ENCODE assay signal across 22 cellular contexts in the genomic region with DNA sequence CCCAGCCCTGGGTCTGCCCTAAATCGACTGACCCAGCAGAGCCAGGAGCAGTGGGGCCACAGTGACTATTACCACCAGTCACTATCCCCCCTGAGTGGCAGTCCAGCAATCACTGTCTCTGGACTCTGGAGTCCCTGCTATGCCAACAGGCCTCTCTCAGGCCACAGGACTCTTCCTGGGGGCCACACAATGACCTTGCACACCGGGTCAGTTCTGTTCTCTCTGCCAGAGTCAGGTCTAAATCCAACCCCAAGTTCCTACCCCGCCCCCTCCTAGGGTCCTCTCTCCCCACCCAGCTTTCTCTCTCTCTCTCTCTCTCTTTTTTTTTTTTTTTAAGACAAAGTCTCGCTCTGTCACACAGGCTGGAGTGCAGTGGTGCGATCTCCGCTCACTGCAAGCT. TPM values are rescaled to one million over a fixed set of nuclear protein-coding genes. Genes with fewer than 3 reads are reported as not detected.
A peak's percentile ranks its signal among the peaks of the same experiment; 100 is the strongest.
DNase-seq lines count a peak whose midpoint lies in the region; ATAC-seq, FAIRE-seq and TF ChIP-seq lines count a peak whose summit lies in the region.
"Had no signal": no experiment of that assay in that cellular context is flagged by ENCODE, and none has a peak within 500 bp of the region (broad histone marks: within the 10 kb centered on the region; RNA-seq: fewer than 3 reads in every experiment).

No MANE protein-coding gene starts in this region.

- no peak overlapping the region for H2AFZ ChIP-seq in HepG2 (ENCODE audit: low read length)

- CTCF ChIA-PET in HepG2 (lab: Yijun Ruan, JAX; ENCODE audit: low intra/inter-chr PET ratio, low total read pairs) (no interaction called here), WTC11 (lab: Charles Lee) (interaction anchor here (1.4 to 2.3 kb wide), 2 partner anchors 27 to 29 kb away, joined by 3 to 8 read pairs; no protein-coding TSS in a partner anchor)

- H3K9me3 ChIP-seq in HepG2 (ENCODE audit: low read length) (no peaks in the 10 kb centered on the region), right lobe of liver (no peaks in the 10 kb centered on the region)
- H3K9me3 ChIP-seq: thyroid gland had no signal

- TF ChIP-seq EP300 in HepG2 (IDR thresholded peaks at IDR 0.05; ENCODE audit: low read depth in 2 of 2, low read length in 2 of 2) (no peak), HepG2 (CRISPR knock-in tag; IDR thresholded peaks at IDR 0.05; ENCODE audit: borderline replicate concordance) (no peak)

- peak overlapping the region; percentile 51; the same call in 1 of the 2 replicates for H3K4me2 ChIP-seq in HepG2 (ENCODE audit: low read depth, low read length)
- H3K4me2 ChIP-seq: KMS-11 had no signal

- DNase-seq in HepG2 (ENCODE audit: low spot score) (peak; percentile 15), right lobe of liver (no peak), WTC11 (ENCODE audit: low spot score) (no peak), memory B cell (ENCODE audit: low spot score in 2 of 2) (no peak), type B pancreatic cell (ENCODE audit: extremely low spot score, unreplicated experiment) (no peak), ACHN (no peak), epidermal melanocyte (ENCODE audit: insufficient read length, low spot score) (no peak), GM03348 (ENCODE audit: low spot score) (no peak)
- DNase-seq: COR-L47; foreskin keratinocyte; kidney; mesenchymal stem cell; MV-4-11; NCI-H187; NCI-H226; stimulated activated CD4-positive, alpha-beta T cell treated with anti-CD3 and anti-CD28 coated beads, Interleukin-12 subunit alpha, Interleukin-12 subunit beta, amount 100 ng/mL, for 4 hours; thyroid gland had no signal

- H3K4me1 Mint-ChIP-seq in WTC11 (peaks cover 22% of the 10 kb centered on the region), memory B cell (peaks cover 22% of the 10 kb centered on the region), type B pancreatic cell (ENCODE audit: unreplicated experiment) (no peaks in the 10 kb centered on the region)

- H3K4me3 ChIP-seq in HepG2 (replicated peaks in 1 of 3; ENCODE audit: insufficient read depth in 1 of 3, low read depth in 2 of 3, low read length in 3 of 3), result peak overlapping the region in 1 of 3 experiments; percentile 48; a peak in 1 of 6 replicates
- H3K4me3 ChIP-seq in right lobe of liver, result no peak overlapping the region
- H3K4me3 ChIP-seq: thyroid gland had no signal

- intact Hi-C loops in HepG2 (cut with micrococcal nuclease; ENCODE audit: unreplicated experiment), result no loop called here
- intact Hi-C loops in right lobe of liver (cut with DNase I), result no loop called here

- H3K4me3 Mint-ChIP-seq in WTC11, result peak overlapping the region; percentile 85
- peak overlapping the region; percentile 41 for H3K4me3 Mint-ChIP-seq in memory B cell
- peak overlapping the region; percentile 31 for H3K4me3 Mint-ChIP-seq in type B pancreatic cell
- H3K4me3 Mint-ChIP-seq: dendritic cell treated with granulocyte-macrophage colony-stimulating factor and Interleukin-4, amounts not matched to agents 40 ng/mL and 50 ng/mL, for 4 days had no signal

- TF ChIP-seq RAD21 in HepG2 (CRISPR knock-in tag; IDR thresholded peaks at IDR 0.05), result no peak

- in situ Hi-C loops in HepG2 (cut with HindIII; ENCODE audit: extremely low pct_ligation_motif_present, low pct_unique_long_range_greater_than_20kb), result no loop called here
- in situ Hi-C loops in ACHN (cut with HindIII; ENCODE audit: low pct_ligation_motif_present, low pct_unique_long_range_greater_than_20kb, low sequenced_read_pairs), result no loop called here

- no peak overlapping the region for H3K9ac ChIP-seq in HepG2 (ENCODE audit: insufficient read depth, low read depth, low read length)
- H3K9ac ChIP-seq: KMS-11 had no signal

- H3K79me2 ChIP-seq in HepG2 (ENCODE audit: insufficient read depth, low read length), result no peaks in the 10 kb centered on the region

- H3K36me3 Mint-ChIP-seq in WTC11 (no peaks in the 10 kb centered on the region), memory B cell (no peaks in the 10 kb centered on the region), type B pancreatic cell (no peaks in the 10 kb centered on the region)

- H3K36me3 ChIP-seq in HepG2 (replicated peaks in 1 of 2; ENCODE audit: control insufficient read depth in 1 of 2, insufficient read depth in 2 of 2, low read length in 2 of 2), result no peaks in the 10 kb centered on the region
- no peaks in the 10 kb centered on the region for H3K36me3 ChIP-seq in right lobe of liver
- H3K36me3 ChIP-seq: thyroid gland had no signal

- TF ChIP-seq CTCF in HepG2 (CRISPR knock-in tag; IDR thresholded peaks at IDR 0.05) (no peak), right lobe of liver (IDR thresholded peaks at IDR 0.05) (no peak), WTC11 (IDR thresholded peaks at IDR 0.05) (no peak), type B pancreatic cell (conservative IDR thresholded peaks at IDR 0.05) (no peak)

- H3K27ac Mint-ChIP-seq in WTC11 (no peak overlapping the region), memory B cell (no peak overlapping the region), type B pancreatic cell (no peak overlapping the region)
- H3K27ac Mint-ChIP-seq: dendritic cell treated with granulocyte-macrophage colony-stimulating factor and Interleukin-4, amounts not matched to agents 40 ng/mL and 50 ng/mL, for 4 days had no signal

- peaks cover 35% of the 10 kb centered on the region for H3K4me1 ChIP-seq in HepG2 (ENCODE audit: insufficient read depth, low read length)
- peaks cover 0 to 3% (median 0%) of the 10 kb centered on the region in 4 donors for H3K4me1 ChIP-seq in right lobe of liver
- H3K4me1 ChIP-seq: foreskin keratinocyte had no signal

- POLR2A ChIA-PET in HepG2 (lab: Yijun Ruan, JAX) (no interaction called here), WTC11 (lab: Charles Lee) (interaction anchor here (0.6 kb wide), 1 partner anchor 11 kb away, joined by 3 read pairs; no protein-coding TSS in a partner anchor)

- peaks cover 17 to 66% of the 10 kb centered on the region in 2 experiments for H3K27me3 ChIP-seq in HepG2 (ENCODE audit: control insufficient read depth in 1 of 2, insufficient read depth in 2 of 2, low read length in 2 of 2)
- H3K27me3 ChIP-seq in right lobe of liver, result no peaks in the 10 kb centered on the region

- no peak for FAIRE-seq in HepG2 (lab: Jason Lieb, UNC)
- FAIRE-seq: bronchial epithelial cell, kidney had no signal

- H3K27ac ChIP-seq in HepG2 (ENCODE audit: extremely low read length, insufficient read depth, low read length) (no peak overlapping the region), right lobe of liver (no peak overlapping the region)
- H3K27ac ChIP-seq: epithelial cell of prostate, foreskin keratinocyte, KMS-11, thyroid gland had no signal

- H4K20me1 ChIP-seq in HepG2 (ENCODE audit: insufficient read depth, low read length), result no peaks in the 10 kb centered on the region

- H3K9me3 Mint-ChIP-seq in WTC11, result no peaks in the 10 kb centered on the region
- no peaks in the 10 kb centered on the region for H3K9me3 Mint-ChIP-seq in memory B cell
- no peaks in the 10 kb centered on the region for H3K9me3 Mint-ChIP-seq in type B pancreatic cell
- H3K9me3 Mint-ChIP-seq: dendritic cell treated with granulocyte-macrophage colony-stimulating factor and Interleukin-4, amounts not matched to agents 40 ng/mL and 50 ng/mL, for 4 days had no signal

- WGBS in HepG2 (ENCODE audit: low lambda C conversion rate), result 4% methylated on average over 5 of the region's 6 CpGs
- WGBS in right lobe of liver (ENCODE audit: insufficient coverage, low coverage, low lambda C conversion rate, missing lambda C conversion rate), result 64% methylated on average over 5 of the region's 6 CpGs

- TF ChIP-seq POLR2A in HepG2 (IDR thresholded peaks at IDR 0.05; ENCODE audit: insufficient read depth in 1 of 2, low read depth in 2 of 2, low read length in 2 of 2), result no peak
- TF ChIP-seq POLR2A in right lobe of liver (IDR thresholded peaks at IDR 0.05), result no peak

- BruUV-seq in HepG2 (replicated peaks; lab: Mats Ljungman, UMichigan), result no TSS peak

- ATAC-seq in HepG2, result peak; percentile 17; the same call in 2 of the 3 replicates
- no peak for ATAC-seq in right lobe of liver
- no peak for ATAC-seq in WTC11
- no peak for ATAC-seq in memory B cell (ENCODE audit: low read depth)
- ATAC-seq: foreskin keratinocyte had no signal

- H3K27me3 Mint-ChIP-seq in WTC11 (ENCODE audit: low read depth), result peaks cover 83% of the 10 kb centered on the region
- H3K27me3 Mint-ChIP-seq in memory B cell, result peaks cover 13% of the 10 kb centered on the region
- H3K27me3 Mint-ChIP-seq in type B pancreatic cell, result peaks cover 84% of the 10 kb centered on the region

RNA-seq across cellular contexts. Expression of gene GRID2IP, which starts 21.6 kb away (rescaled TPM):
- total RNA-seq in HepG2 (2016; rRNA removed; fragmentation: Illumina TruSeq; extraction: Trizol) (not detected in 2 replicates), right lobe of liver (under 1 TPM in 2 of 6 experiments, not detected in 4; 0.05 to 0.07 TPM), WTC11 (2021) (3.0 to 4.8 TPM (median 4.6 TPM) in 3 replicates), type B pancreatic cell (ENCODE audit: low replicate concordance) (0.43 and 1.6 TPM in 2 replicates)
- not detected in 2 replicates for total RNA-seq in HepG2 (2016; cell fraction: cytosol; rRNA removed; fragmentation: Illumina TruSeq; extraction: Trizol; ENCODE audit: low read depth)
- 0.04 TPM in 1 of 2 replicates, not detected in the other for total RNA-seq in HepG2 (2016; cell fraction: insoluble cytoplasmic fraction; rRNA removed; fragmentation: Illumina TruSeq; extraction: Trizol)
- not detected in 2 replicates for total RNA-seq in HepG2 (2016; cell fraction: membrane; rRNA removed; fragmentation: Illumina TruSeq; extraction: Trizol)
- total RNA-seq in HepG2 (2016; cell fraction: nucleus; rRNA removed; fragmentation: Illumina TruSeq; extraction: Trizol), result not detected in 2 replicates
- polyA plus RNA-seq in HepG2 (2011; rRNA removed), result 0.03 TPM in 1 of 2 replicates, not detected in the other
- 0.01 TPM in 1 of 2 replicates, not detected in the other for polyA plus RNA-seq in HepG2 (2011; cell fraction: cytosol; rRNA removed)
- 0.27 and 0.42 TPM in 2 replicates for polyA plus RNA-seq in HepG2 (2011; cell fraction: nucleus; rRNA removed)
- polyA plus RNA-seq in HepG2 (2012), result not detected in 2 replicates
- not detected in 2 replicates for polyA plus RNA-seq in HepG2 (2016; cell fraction: cytosol; fragmentation: Illumina TruSeq; extraction: Trizol; ENCODE audit: low read depth)
- polyA plus RNA-seq in HepG2 (2016; cell fraction: insoluble cytoplasmic fraction; fragmentation: Illumina TruSeq; extraction: Trizol; ENCODE audit: low read depth), result not detected in 2 replicates
- polyA plus RNA-seq in HepG2 (2016; cell fraction: membrane; fragmentation: Illumina TruSeq; extraction: Trizol; ENCODE audit: low read depth), result not detected in 2 replicates
- polyA plus RNA-seq in HepG2 (2016; cell fraction: nucleus; fragmentation: Illumina TruSeq; extraction: Trizol; ENCODE audit: insufficient read depth, low read depth), result not detected in 2 replicates
- polyA minus RNA-seq in HepG2 (2011; rRNA and poly(A)+ RNA removed; ENCODE audit: low replicate concordance), result 0.20 TPM in 1 of 2 replicates, not detected in the other
- not detected in 2 replicates for polyA minus RNA-seq in HepG2 (2011; cell fraction: cytosol; rRNA and poly(A)+ RNA removed)
- polyA minus RNA-seq in HepG2 (2011; cell fraction: nucleus; rRNA and poly(A)+ RNA removed), result 0.13 and 0.25 TPM in 2 replicates
- total RNA-seq: Daoy had no signal

RNA-seq across cellular contexts. Expression of gene KDELR2, which starts 45.7 kb away (rescaled TPM):
- 118 and 194 TPM in 2 replicates for total RNA-seq in HepG2 (2016; rRNA removed; fragmentation: Illumina TruSeq; extraction: Trizol)
- 89.6 and 109 TPM in 2 replicates for total RNA-seq in HepG2 (2016; cell fraction: cytosol; rRNA removed; fragmentation: Illumina TruSeq; extraction: Trizol; ENCODE audit: low read depth)
- total RNA-seq in HepG2 (2016; cell fraction: insoluble cytoplasmic fraction; rRNA removed; fragmentation: Illumina TruSeq; extraction: Trizol), result 120 and 181 TPM in 2 replicates
- 185 and 203 TPM in 2 replicates for total RNA-seq in HepG2 (2016; cell fraction: membrane; rRNA removed; fragmentation: Illumina TruSeq; extraction: Trizol)
- 159 and 179 TPM in 2 replicates for total RNA-seq in HepG2 (2016; cell fraction: nucleus; rRNA removed; fragmentation: Illumina TruSeq; extraction: Trizol)
- 167 and 220 TPM in 2 replicates for polyA plus RNA-seq in HepG2 (2011; rRNA removed)
- polyA plus RNA-seq in HepG2 (2011; cell fraction: cytosol; rRNA removed), result 151 and 187 TPM in 2 replicates
- polyA plus RNA-seq in HepG2 (2011; cell fraction: nucleus; rRNA removed), result 68.9 and 73.8 TPM in 2 replicates
- 149 and 242 TPM in 2 replicates for polyA plus RNA-seq in HepG2 (2012)
- polyA plus RNA-seq in HepG2 (2016; cell fraction: cytosol; fragmentation: Illumina TruSeq; extraction: Trizol; ENCODE audit: low read depth), result 230 and 315 TPM in 2 replicates
- 186 and 202 TPM in 2 replicates for polyA plus RNA-seq in HepG2 (2016; cell fraction: insoluble cytoplasmic fraction; fragmentation: Illumina TruSeq; extraction: Trizol; ENCODE audit: low read depth)
- polyA plus RNA-seq in HepG2 (2016; cell fraction: membrane; fragmentation: Illumina TruSeq; extraction: Trizol; ENCODE audit: low read depth), result 266 and 311 TPM in 2 replicates
- 443 and 455 TPM in 2 replicates for polyA plus RNA-seq in HepG2 (2016; cell fraction: nucleus; fragmentation: Illumina TruSeq; extraction: Trizol; ENCODE audit: insufficient read depth, low read depth)
- 133 and 182 TPM in 2 replicates for polyA minus RNA-seq in HepG2 (2011; rRNA and poly(A)+ RNA removed; ENCODE audit: low replicate concordance)
- polyA minus RNA-seq in HepG2 (2011; cell fraction: cytosol; rRNA and poly(A)+ RNA removed), result 108 and 113 TPM in 2 replicates
- 69.6 and 80.1 TPM in 2 replicates for polyA minus RNA-seq in HepG2 (2011; cell fraction: nucleus; rRNA and poly(A)+ RNA removed)
- 100 to 1,000 TPM; 134 to 207 (median 144) TPM for total RNA-seq in right lobe of liver
- 79.4 to 84.3 TPM (median 79.9 TPM) in 3 replicates for total RNA-seq in WTC11 (2021)
- 147 and 227 TPM in 2 replicates for total RNA-seq in type B pancreatic cell (ENCODE audit: low replicate concordance)

RNA-seq across cellular contexts. Expression of gene ZDHHC4, which starts 47.6 kb away (rescaled TPM):
- 65.4 and 83.2 TPM in 2 replicates for total RNA-seq in HepG2 (2016; rRNA removed; fragmentation: Illumina TruSeq; extraction: Trizol)
- 226 and 246 TPM in 2 replicates for total RNA-seq in HepG2 (2016; cell fraction: cytosol; rRNA removed; fragmentation: Illumina TruSeq; extraction: Trizol; ENCODE audit: low read depth)
- total RNA-seq in HepG2 (2016; cell fraction: insoluble cytoplasmic fraction; rRNA removed; fragmentation: Illumina TruSeq; extraction: Trizol), result 68.5 and 81.1 TPM in 2 replicates
- 224 and 257 TPM in 2 replicates for total RNA-seq in HepG2 (2016; cell fraction: membrane; rRNA removed; fragmentation: Illumina TruSeq; extraction: Trizol)
- 64.6 and 66.3 TPM in 2 replicates for total RNA-seq in HepG2 (2016; cell fraction: nucleus; rRNA removed; fragmentation: Illumina TruSeq; extraction: Trizol)
- 164 and 188 TPM in 2 replicates for polyA plus RNA-seq in HepG2 (2011; rRNA removed)
- 211 and 259 TPM in 2 replicates for polyA plus RNA-seq in HepG2 (2011; cell fraction: cytosol; rRNA removed)
- 123 and 147 TPM in 2 replicates for polyA plus RNA-seq in HepG2 (2011; cell fraction: nucleus; rRNA removed)
- polyA plus RNA-seq in HepG2 (2012), result 113 and 117 TPM in 2 replicates
- polyA plus RNA-seq in HepG2 (2016; cell fraction: cytosol; fragmentation: Illumina TruSeq; extraction: Trizol; ENCODE audit: low read depth), result 267 and 344 TPM in 2 replicates
- 67.4 and 79.0 TPM in 2 replicates for polyA plus RNA-seq in HepG2 (2016; cell fraction: insoluble cytoplasmic fraction; fragmentation: Illumina TruSeq; extraction: Trizol; ENCODE audit: low read depth)
- 232 and 277 TPM in 2 replicates for polyA plus RNA-seq in HepG2 (2016; cell fraction: membrane; fragmentation: Illumina TruSeq; extraction: Trizol; ENCODE audit: low read depth)
- polyA plus RNA-seq in HepG2 (2016; cell fraction: nucleus; fragmentation: Illumina TruSeq; extraction: Trizol; ENCODE audit: insufficient read depth, low read depth), result 95.8 and 95.9 TPM in 2 replicates
- polyA minus RNA-seq in HepG2 (2011; rRNA and poly(A)+ RNA removed; ENCODE audit: low replicate concordance), result 201 and 369 TPM in 2 replicates
- 60.4 and 76.0 TPM in 2 replicates for polyA minus RNA-seq in HepG2 (2011; cell fraction: cytosol; rRNA and poly(A)+ RNA removed)
- 68.5 and 88.6 TPM in 2 replicates for polyA minus RNA-seq in HepG2 (2011; cell fraction: nucleus; rRNA and poly(A)+ RNA removed)
- total RNA-seq in right lobe of liver, result 10 to 100 TPM; 27.9 to 48.5 (median 36.9) TPM
- 37.7 to 48.2 TPM (median 46.4 TPM) in 3 replicates for total RNA-seq in WTC11 (2021)
- 62.0 and 67.9 TPM in 2 replicates for total RNA-seq in type B pancreatic cell (ENCODE audit: low replicate concordance)

Comparison
In these comparisons a context has a peak if more than half of its experiments do, and no peak if none do; other contexts are left out.
1. H3K4me3 Mint-ChIP-seq: peak in every context shown above with its lines; median percentile 85 in WTC11; 41 in memory B cell; 31 in type B pancreatic cell.